In the genomic region with DNA sequence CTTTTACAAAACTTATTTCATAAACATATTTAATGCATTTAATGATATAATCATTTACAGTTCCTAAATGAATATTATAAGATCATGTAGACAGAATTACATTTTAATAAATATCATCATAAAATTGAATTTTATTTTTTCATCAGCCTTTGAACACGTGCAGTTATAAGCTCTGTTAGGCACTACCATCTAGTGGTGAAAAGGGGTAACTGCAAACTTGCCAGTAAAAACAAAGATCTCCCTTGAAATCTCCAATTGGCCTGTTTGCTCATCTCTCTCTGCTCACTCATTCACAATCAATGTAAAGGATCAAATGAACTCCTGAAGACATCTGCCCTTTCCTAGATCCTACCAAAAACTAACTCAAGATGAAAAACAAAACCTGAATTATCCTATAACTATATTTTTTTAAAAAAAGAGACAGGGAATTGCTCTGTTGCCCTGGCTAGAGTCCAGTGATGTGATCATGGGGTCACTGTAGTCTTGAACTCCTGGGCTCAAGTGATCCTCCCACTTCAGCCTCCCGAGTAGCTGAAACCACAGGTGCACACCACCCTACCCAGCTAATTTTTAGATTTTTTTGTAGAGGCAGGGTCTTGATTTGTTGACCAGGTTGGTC, we compare ENCODE assay signal across 8 cellular contexts. TPM values are rescaled to one million over a fixed set of nuclear protein-coding genes. Genes with fewer than 3 reads are reported as not detected.
DNase-seq lines count a peak whose midpoint lies in the region; ATAC-seq, FAIRE-seq and TF ChIP-seq lines count a peak whose summit lies in the region.

No MANE protein-coding gene starts in this region.

- H4K20me1 ChIP-seq in SU-DHL-6 (ENCODE audit: low read depth, low read length) = no peaks in the 10 kb centered on the region

- no peak overlapping the region for H2BK15ac ChIP-seq in mesendoderm (replicated peaks; ENCODE audit: low read depth)

- no peaks in the 10 kb centered on the region for H3K79me1 ChIP-seq in mesendoderm (ENCODE audit: low read length)

- H3K27ac Mint-ChIP-seq in effector memory CD8-positive, alpha-beta T cell = peak overlapping the region; percentile 71 to 80

- DNase-seq in EL = peak; percentile 75
- peak; percentile 69 for DNase-seq in NB4 (ENCODE audit: low read depth)
- peak; percentile 38 to 46 (median 41) for DNase-seq in effector memory CD8-positive, alpha-beta T cell
- peak; percentile 59 for DNase-seq in mesendoderm

- H3K4me3 Mint-ChIP-seq in effector memory CD8-positive, alpha-beta T cell = no peak overlapping the region

- H3K4me1 Mint-ChIP-seq in effector memory CD8-positive, alpha-beta T cell (ENCODE audit: low read depth in 2 of 2) = peaks cover 3 to 17% of the 10 kb centered on the region in 2 donors

- no peaks in the 10 kb centered on the region for H3K27me3 Mint-ChIP-seq in effector memory CD8-positive, alpha-beta T cell

- WGBS in mesendoderm (ENCODE audit: extremely low coverage, insufficient coverage, low lambda C conversion rate) = no CpG with 5 or more reads among the region's 2 CpGs

- H4K8ac ChIP-seq in mesendoderm (ENCODE audit: low read depth, low read length) = no peak overlapping the region

- peak; percentile 97 for TF ChIP-seq CTCF in NB4 (IDR thresholded peaks at IDR 0.05; ENCODE audit: low read depth, low read length)
- TF ChIP-seq CTCF in SU-DHL-6 (IDR thresholded peaks at IDR 0.05; ENCODE audit: insufficient read depth, low read length, poor library complexity, severe bottlenecking) = peak; percentile 66

- peak; percentile 98 for FAIRE-seq in A204.1 (lab: Jason Lieb, UNC)

- H3K36me3 ChIP-seq in SU-DHL-6 (ENCODE audit: low read length) = 0 out of 2 replicates have a peak, but pooled peaks cover 6% of the 10 kb centered on the region
- H3K36me3 ChIP-seq in mesendoderm (ENCODE audit: control insufficient read depth, insufficient read depth, low read length) = no peaks in the 10 kb centered on the region

- H3K4me2 ChIP-seq in SU-DHL-6 (ENCODE audit: low read depth, low read length, poor library complexity, severe bottlenecking) (no peak overlapping the region), mesendoderm (ENCODE audit: low read length) (no peak overlapping the region)

- H2BK5ac ChIP-seq in mesendoderm (ENCODE audit: low read length) = no peak overlapping the region

- no peak overlapping the region for H4K5ac ChIP-seq in mesendoderm (ENCODE audit: low read length)

- H3K4ac ChIP-seq in mesendoderm (ENCODE audit: low read depth, low read length) = no peak overlapping the region

- no peak overlapping the region for H2BK120ac ChIP-seq in mesendoderm (ENCODE audit: low read depth, low read length)

- no peaks in the 10 kb centered on the region for H3K9me3 ChIP-seq in SU-DHL-6 (ENCODE audit: insufficient read depth, low read length)

- no peaks in the 10 kb centered on the region for H3K9me3 Mint-ChIP-seq in effector memory CD8-positive, alpha-beta T cell

- no peaks in the 10 kb centered on the region for H3K9me2 ChIP-seq in SU-DHL-6 (replicated peaks; ENCODE audit: insufficient read depth, low read length)

- ATAC-seq in effector memory CD8-positive, alpha-beta T cell (replicated peaks) = peak; percentile 66
- ATAC-seq in GM18867 (IDR thresholded peaks at IDR 0.05; ENCODE audit: unreplicated experiment) (no peak), GM21367 (IDR thresholded peaks at IDR 0.05; ENCODE audit: unreplicated experiment) (no peak)

- no peaks in the 10 kb centered on the region for H3K27me3 ChIP-seq in SU-DHL-6 (ENCODE audit: low read length)
- no peaks in the 10 kb centered on the region for H3K27me3 ChIP-seq in mesendoderm (ENCODE audit: insufficient read depth, low read length, poor library complexity)

- H3K23ac ChIP-seq in mesendoderm (ENCODE audit: low read length) = no peak overlapping the region

- H3K4me3 ChIP-seq in NB4 (ENCODE audit: low read depth, low read length) = no peak overlapping the region
- no peak overlapping the region for H3K4me3 ChIP-seq in SU-DHL-6 (ENCODE audit: insufficient read depth, low read length, poor library complexity, severe bottlenecking)
- no peak overlapping the region for H3K4me3 ChIP-seq in mesendoderm (ENCODE audit: low read length)

- peaks cover 99% of the 10 kb centered on the region for H3K36me3 Mint-ChIP-seq in effector memory CD8-positive, alpha-beta T cell (ENCODE audit: insufficient read depth)

- no peaks in the 10 kb centered on the region for H3K4me1 ChIP-seq in mesendoderm (ENCODE audit: control insufficient read depth, low read depth, low read length)

- no peak overlapping the region for H2AK5ac ChIP-seq in mesendoderm (ENCODE audit: low read length)

- TF ChIP-seq POLR2A in NB4 (IDR thresholded peaks at IDR 0.05; ENCODE audit: extremely low read depth, insufficient read length) = no peak

- H2AFZ ChIP-seq in SU-DHL-6 (ENCODE audit: low read depth, low read length, severe bottlenecking) = no peak overlapping the region

- H3F3A ChIP-seq in SU-DHL-6 (ENCODE audit: insufficient read depth) = peaks cover 2% of the 10 kb centered on the region; the same call in 1 of the 2 replicates

- H3K18ac ChIP-seq in mesendoderm (ENCODE audit: low read length) = no peak overlapping the region

- H3K79me2 ChIP-seq in SU-DHL-6 (ENCODE audit: insufficient read depth, low read length) (no peaks in the 10 kb centered on the region), mesendoderm (ENCODE audit: control insufficient read depth, insufficient read depth, low read length) (no peaks in the 10 kb centered on the region)

- H3K27ac ChIP-seq in SU-DHL-6 (ENCODE audit: low read depth, low read length) = no peak overlapping the region
- no peak overlapping the region for H3K27ac ChIP-seq in mesendoderm (ENCODE audit: low read depth, low read length)

- H3K56ac ChIP-seq in mesendoderm (ENCODE audit: low read length) = no peak overlapping the region

- H3K9ac ChIP-seq in SU-DHL-6 (ENCODE audit: low read length) = no peak overlapping the region
- no peak overlapping the region for H3K9ac ChIP-seq in mesendoderm (ENCODE audit: low read length)

RNA-seq across cellular contexts. Expression of a gene that starts 31.7 kb away (rescaled TPM):
- polyA plus RNA-seq in mesendoderm (2013, experiment 1 of 2) = 3.8 TPM
- 3.9 TPM for polyA plus RNA-seq in mesendoderm (2013, experiment 2 of 2)

RNA-seq across cellular contexts. Expression of a gene that starts 43.9 kb away (rescaled TPM):
- 0.17 TPM for polyA plus RNA-seq in mesendoderm (2013, experiment 1 of 2)
- 0.20 TPM for polyA plus RNA-seq in mesendoderm (2013, experiment 2 of 2)
